In the genomic region with DNA sequence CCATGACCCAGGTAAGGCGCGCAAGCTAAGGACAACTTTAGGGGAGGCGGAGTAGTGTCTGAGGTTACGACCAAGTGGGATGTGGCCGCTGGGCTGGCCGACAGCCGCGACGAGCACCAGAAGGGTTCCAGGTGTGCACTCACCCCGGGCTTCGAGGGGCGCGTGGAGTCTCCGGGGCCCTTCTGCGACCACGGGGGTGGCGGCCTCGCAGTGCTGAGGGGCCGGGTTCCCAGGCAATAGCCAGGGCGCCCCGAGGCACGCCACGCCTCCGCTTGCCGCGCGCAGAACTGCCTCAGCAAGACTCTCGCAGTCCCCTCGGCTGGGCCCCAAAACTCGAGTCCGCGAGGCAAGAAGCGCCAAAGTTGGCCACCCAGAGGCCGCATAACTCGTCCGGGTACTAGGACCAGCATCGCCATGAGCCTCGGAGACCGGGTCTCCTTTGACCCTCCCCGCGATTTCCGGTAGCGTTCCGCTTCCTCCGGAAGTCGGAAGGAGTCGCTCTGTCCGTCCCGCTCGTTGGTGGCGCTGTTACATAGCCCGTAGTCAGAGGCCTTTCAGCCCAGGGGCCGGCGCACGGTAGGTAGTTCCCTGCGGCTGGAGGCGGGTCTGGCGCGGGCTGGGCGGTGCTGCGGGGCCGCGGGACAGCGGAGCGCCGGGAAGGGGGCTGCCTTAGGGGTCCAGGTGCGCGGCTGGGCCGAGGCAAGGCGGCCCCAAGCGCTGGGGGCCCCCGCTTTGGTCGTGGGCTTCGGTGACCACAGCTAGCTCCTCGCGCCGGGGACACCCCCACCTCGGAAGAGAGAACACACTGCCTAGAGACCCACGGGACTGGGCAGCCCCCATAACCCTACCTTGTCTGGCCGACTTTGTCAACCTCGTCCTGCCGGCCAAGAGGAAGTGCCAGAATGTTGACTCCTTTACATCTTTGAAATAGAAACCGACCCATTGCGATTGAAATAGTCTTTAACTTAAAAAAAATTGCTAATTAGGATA, we compare ENCODE assay signal across 1 cellular context.
TF ChIP-seq lines count a peak whose summit lies in the region.

A gene with protein sequence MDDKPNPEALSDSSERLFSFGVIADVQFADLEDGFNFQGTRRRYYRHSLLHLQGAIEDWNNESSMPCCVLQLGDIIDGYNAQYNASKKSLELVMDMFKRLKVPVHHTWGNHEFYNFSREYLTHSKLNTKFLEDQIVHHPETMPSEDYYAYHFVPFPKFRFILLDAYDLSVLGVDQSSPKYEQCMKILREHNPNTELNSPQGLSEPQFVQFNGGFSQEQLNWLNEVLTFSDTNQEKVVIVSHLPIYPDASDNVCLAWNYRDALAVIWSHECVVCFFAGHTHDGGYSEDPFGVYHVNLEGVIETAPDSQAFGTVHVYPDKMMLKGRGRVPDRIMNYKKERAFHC (plus strand): TSS at position 503 of the 990 bp plus-strand sequence. CDS start 7,333 bp downstream, outside the sequence.
A gene (minus strand): TSS at position 442 of the 990 bp plus-strand sequence. CDS start 26 bp downstream, at position 416.

TF ChIP-seq in K562, 482 proteins besides CTCF, POLR2A, EP300 and RAD21 (continued from another document and continues in another):
- TF ChIP-seq, protein P1, sequence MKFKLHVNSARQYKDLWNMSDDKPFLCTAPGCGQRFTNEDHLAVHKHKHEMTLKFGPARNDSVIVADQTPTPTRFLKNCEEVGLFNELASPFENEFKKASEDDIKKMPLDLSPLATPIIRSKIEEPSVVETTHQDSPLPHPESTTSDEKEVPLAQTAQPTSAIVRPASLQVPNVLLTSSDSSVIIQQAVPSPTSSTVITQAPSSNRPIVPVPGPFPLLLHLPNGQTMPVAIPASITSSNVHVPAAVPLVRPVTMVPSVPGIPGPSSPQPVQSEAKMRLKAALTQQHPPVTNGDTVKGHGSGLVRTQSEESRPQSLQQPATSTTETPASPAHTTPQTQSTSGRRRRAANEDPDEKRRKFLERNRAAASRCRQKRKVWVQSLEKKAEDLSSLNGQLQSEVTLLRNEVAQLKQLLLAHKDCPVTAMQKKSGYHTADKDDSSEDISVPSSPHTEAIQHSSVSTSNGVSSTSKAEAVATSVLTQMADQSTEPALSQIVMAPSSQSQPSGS (CRISPR knock-in tag; IDR thresholded peaks at IDR 0.05): no peak
- peak; percentile 31; the same call in 1 of the 2 replicates for TF ChIP-seq CTBP1 (IDR thresholded peaks at IDR 0.05; ENCODE audit: borderline replicate concordance)
- TF ChIP-seq CBFA2T2 (conservative IDR thresholded peaks at IDR 0.05): no peak
- no peak for TF ChIP-seq FOXA1 (IDR thresholded peaks at IDR 0.05; ENCODE audit: borderline replicate concordance)
- TF ChIP-seq RFX5 (IDR thresholded peaks at IDR 0.05; ENCODE audit: low read depth, low read length): no peak
- peak; percentile 75 for TF ChIP-seq ELF1 (tag; IDR thresholded peaks at IDR 0.05)
- TF ChIP-seq MYC (IDR thresholded peaks at IDR 0.05; ENCODE audit: low read depth, low read length): peak; percentile 86
- TF ChIP-seq MYC (CRISPR knock-in tag; IDR thresholded peaks at IDR 0.05; ENCODE audit: borderline replicate concordance, low read depth): peak; percentile 46; the same call in 1 of the 2 replicates
- TF ChIP-seq, protein P2, sequence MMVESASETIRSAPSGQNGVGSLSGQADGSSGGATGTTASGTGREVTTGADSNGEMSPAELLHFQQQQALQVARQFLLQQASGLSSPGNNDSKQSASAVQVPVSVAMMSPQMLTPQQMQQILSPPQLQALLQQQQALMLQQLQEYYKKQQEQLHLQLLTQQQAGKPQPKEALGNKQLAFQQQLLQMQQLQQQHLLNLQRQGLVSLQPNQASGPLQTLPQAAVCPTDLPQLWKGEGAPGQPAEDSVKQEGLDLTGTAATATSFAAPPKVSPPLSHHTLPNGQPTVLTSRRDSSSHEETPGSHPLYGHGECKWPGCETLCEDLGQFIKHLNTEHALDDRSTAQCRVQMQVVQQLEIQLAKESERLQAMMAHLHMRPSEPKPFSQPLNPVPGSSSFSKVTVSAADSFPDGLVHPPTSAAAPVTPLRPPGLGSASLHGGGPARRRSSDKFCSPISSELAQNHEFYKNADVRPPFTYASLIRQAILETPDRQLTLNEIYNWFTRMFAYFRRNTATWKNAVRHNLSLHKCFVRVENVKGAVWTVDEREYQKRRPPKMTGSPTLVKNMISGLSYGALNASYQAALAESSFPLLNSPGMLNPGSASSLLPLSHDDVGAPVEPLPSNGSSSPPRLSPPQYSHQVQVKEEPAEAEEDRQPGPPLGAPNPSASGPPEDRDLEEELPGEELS (CRISPR knock-in tag; IDR thresholded peaks at IDR 0.05; ENCODE audit: borderline replicate concordance): no peak; the same call in 1 of the 2 replicates
- TF ChIP-seq CEBPB (tag; IDR thresholded peaks at IDR 0.05): no peak
- TF ChIP-seq KDM5B (IDR thresholded peaks at IDR 0.05; ENCODE audit: insufficient replicate concordance, low read depth, low read length): peak; percentile 80
- no peak for TF ChIP-seq HMG20A (CRISPR knock-in tag; conservative IDR thresholded peaks at IDR 0.05)
- no peak for TF ChIP-seq TARDBP (IDR thresholded peaks at IDR 0.05)
- TF ChIP-seq MCM7 (IDR thresholded peaks at IDR 0.05): no peak
- TF ChIP-seq SNIP1 (IDR thresholded peaks at IDR 0.05; ENCODE audit: low read depth): no peak
- TF ChIP-seq HNRNPLL (IDR thresholded peaks at IDR 0.05; ENCODE audit: low read depth, low read length, poor library complexity, severe bottlenecking): peak; percentile 90
- TF ChIP-seq, protein P3, sequence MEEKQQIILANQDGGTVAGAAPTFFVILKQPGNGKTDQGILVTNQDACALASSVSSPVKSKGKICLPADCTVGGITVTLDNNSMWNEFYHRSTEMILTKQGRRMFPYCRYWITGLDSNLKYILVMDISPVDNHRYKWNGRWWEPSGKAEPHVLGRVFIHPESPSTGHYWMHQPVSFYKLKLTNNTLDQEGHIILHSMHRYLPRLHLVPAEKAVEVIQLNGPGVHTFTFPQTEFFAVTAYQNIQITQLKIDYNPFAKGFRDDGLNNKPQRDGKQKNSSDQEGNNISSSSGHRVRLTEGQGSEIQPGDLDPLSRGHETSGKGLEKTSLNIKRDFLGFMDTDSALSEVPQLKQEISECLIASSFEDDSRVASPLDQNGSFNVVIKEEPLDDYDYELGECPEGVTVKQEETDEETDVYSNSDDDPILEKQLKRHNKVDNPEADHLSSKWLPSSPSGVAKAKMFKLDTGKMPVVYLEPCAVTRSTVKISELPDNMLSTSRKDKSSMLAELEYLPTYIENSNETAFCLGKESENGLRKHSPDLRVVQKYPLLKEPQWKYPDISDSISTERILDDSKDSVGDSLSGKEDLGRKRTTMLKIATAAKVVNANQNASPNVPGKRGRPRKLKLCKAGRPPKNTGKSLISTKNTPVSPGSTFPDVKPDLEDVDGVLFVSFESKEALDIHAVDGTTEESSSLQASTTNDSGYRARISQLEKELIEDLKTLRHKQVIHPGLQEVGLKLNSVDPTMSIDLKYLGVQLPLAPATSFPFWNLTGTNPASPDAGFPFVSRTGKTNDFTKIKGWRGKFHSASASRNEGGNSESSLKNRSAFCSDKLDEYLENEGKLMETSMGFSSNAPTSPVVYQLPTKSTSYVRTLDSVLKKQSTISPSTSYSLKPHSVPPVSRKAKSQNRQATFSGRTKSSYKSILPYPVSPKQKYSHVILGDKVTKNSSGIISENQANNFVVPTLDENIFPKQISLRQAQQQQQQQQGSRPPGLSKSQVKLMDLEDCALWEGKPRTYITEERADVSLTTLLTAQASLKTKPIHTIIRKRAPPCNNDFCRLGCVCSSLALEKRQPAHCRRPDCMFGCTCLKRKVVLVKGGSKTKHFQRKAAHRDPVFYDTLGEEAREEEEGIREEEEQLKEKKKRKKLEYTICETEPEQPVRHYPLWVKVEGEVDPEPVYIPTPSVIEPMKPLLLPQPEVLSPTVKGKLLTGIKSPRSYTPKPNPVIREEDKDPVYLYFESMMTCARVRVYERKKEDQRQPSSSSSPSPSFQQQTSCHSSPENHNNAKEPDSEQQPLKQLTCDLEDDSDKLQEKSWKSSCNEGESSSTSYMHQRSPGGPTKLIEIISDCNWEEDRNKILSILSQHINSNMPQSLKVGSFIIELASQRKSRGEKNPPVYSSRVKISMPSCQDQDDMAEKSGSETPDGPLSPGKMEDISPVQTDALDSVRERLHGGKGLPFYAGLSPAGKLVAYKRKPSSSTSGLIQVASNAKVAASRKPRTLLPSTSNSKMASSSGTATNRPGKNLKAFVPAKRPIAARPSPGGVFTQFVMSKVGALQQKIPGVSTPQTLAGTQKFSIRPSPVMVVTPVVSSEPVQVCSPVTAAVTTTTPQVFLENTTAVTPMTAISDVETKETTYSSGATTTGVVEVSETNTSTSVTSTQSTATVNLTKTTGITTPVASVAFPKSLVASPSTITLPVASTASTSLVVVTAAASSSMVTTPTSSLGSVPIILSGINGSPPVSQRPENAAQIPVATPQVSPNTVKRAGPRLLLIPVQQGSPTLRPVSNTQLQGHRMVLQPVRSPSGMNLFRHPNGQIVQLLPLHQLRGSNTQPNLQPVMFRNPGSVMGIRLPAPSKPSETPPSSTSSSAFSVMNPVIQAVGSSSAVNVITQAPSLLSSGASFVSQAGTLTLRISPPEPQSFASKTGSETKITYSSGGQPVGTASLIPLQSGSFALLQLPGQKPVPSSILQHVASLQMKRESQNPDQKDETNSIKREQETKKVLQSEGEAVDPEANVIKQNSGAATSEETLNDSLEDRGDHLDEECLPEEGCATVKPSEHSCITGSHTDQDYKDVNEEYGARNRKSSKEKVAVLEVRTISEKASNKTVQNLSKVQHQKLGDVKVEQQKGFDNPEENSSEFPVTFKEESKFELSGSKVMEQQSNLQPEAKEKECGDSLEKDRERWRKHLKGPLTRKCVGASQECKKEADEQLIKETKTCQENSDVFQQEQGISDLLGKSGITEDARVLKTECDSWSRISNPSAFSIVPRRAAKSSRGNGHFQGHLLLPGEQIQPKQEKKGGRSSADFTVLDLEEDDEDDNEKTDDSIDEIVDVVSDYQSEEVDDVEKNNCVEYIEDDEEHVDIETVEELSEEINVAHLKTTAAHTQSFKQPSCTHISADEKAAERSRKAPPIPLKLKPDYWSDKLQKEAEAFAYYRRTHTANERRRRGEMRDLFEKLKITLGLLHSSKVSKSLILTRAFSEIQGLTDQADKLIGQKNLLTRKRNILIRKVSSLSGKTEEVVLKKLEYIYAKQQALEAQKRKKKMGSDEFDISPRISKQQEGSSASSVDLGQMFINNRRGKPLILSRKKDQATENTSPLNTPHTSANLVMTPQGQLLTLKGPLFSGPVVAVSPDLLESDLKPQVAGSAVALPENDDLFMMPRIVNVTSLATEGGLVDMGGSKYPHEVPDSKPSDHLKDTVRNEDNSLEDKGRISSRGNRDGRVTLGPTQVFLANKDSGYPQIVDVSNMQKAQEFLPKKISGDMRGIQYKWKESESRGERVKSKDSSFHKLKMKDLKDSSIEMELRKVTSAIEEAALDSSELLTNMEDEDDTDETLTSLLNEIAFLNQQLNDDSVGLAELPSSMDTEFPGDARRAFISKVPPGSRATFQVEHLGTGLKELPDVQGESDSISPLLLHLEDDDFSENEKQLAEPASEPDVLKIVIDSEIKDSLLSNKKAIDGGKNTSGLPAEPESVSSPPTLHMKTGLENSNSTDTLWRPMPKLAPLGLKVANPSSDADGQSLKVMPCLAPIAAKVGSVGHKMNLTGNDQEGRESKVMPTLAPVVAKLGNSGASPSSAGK (IDR thresholded peaks at IDR 0.05): no peak
- no peak for TF ChIP-seq WHSC1 (IDR thresholded peaks at IDR 0.05; ENCODE audit: low read length)
- no peak for TF ChIP-seq SAFB2 (IDR thresholded peaks at IDR 0.05; ENCODE audit: borderline replicate concordance, low read depth, low read length, severe bottlenecking)
- TF ChIP-seq HOXB6 (CRISPR knock-in tag; IDR thresholded peaks at IDR 0.05; ENCODE audit: borderline replicate concordance): no peak
- peak; percentile 86 for TF ChIP-seq SPI1 (IDR thresholded peaks at IDR 0.05; ENCODE audit: borderline replicate concordance, low read depth, low read length)
- TF ChIP-seq ZNF174 (CRISPR knock-in tag; IDR thresholded peaks at IDR 0.05): no peak
- peak; percentile 65 for TF ChIP-seq C11orf30 (IDR thresholded peaks at IDR 0.05; ENCODE audit: low read depth)
- no peak for TF ChIP-seq ZNF589 (CRISPR knock-in tag; IDR thresholded peaks at IDR 0.05; ENCODE audit: low read depth)
- TF ChIP-seq TAF7 (tag; IDR thresholded peaks at IDR 0.05): 0 out of 2 replicates have a peak, but pooled peaks have one; percentile 19
- TF ChIP-seq NFE2L1 (tag; IDR thresholded peaks at IDR 0.05; ENCODE audit: borderline replicate concordance, low read depth): no peak
- TF ChIP-seq CCNT2 (IDR thresholded peaks at IDR 0.05; ENCODE audit: borderline replicate concordance, extremely low read depth, insufficient read length, low read depth, low read length): peak; percentile 43
- TF ChIP-seq ETV6 (IDR thresholded peaks at IDR 0.05; ENCODE audit: borderline replicate concordance in 1 of 2, low read depth in 2 of 2, low read length in 1 of 2): peak in 1 of 2 experiments; percentile 56; a peak in 1 of 4 replicates
- no peak for TF ChIP-seq ETV6 (CRISPR knock-in tag; IDR thresholded peaks at IDR 0.05; ENCODE audit: borderline replicate concordance)
- TF ChIP-seq, protein P4, sequence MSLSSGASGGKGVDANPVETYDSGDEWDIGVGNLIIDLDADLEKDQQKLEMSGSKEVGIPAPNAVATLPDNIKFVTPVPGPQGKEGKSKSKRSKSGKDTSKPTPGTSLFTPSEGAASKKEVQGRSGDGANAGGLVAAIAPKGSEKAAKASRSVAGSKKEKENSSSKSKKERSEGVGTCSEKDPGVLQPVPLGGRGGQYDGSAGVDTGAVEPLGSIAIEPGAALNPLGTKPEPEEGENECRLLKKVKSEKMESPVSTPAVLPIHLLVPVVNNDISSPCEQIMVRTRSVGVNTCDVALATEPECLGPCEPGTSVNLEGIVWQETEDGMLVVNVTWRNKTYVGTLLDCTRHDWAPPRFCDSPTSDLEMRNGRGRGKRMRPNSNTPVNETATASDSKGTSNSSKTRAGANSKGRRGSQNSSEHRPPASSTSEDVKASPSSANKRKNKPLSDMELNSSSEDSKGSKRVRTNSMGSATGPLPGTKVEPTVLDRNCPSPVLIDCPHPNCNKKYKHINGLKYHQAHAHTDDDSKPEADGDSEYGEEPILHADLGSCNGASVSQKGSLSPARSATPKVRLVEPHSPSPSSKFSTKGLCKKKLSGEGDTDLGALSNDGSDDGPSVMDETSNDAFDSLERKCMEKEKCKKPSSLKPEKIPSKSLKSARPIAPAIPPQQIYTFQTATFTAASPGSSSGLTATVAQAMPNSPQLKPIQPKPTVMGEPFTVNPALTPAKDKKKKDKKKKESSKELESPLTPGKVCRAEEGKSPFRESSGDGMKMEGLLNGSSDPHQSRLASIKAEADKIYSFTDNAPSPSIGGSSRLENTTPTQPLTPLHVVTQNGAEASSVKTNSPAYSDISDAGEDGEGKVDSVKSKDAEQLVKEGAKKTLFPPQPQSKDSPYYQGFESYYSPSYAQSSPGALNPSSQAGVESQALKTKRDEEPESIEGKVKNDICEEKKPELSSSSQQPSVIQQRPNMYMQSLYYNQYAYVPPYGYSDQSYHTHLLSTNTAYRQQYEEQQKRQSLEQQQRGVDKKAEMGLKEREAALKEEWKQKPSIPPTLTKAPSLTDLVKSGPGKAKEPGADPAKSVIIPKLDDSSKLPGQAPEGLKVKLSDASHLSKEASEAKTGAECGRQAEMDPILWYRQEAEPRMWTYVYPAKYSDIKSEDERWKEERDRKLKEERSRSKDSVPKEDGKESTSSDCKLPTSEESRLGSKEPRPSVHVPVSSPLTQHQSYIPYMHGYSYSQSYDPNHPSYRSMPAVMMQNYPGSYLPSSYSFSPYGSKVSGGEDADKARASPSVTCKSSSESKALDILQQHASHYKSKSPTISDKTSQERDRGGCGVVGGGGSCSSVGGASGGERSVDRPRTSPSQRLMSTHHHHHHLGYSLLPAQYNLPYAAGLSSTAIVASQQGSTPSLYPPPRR (CRISPR knock-in tag; IDR thresholded peaks at IDR 0.05; ENCODE audit: borderline replicate concordance): no peak
- TF ChIP-seq NCOR1 (IDR thresholded peaks at IDR 0.05): no peak
